In genomic region chr1:204709960-204710912, GRCh38 we compare ENCODE assay signal across 20 cellular contexts. TPM values are rescaled to one million over a fixed set of nuclear protein-coding genes. Genes with fewer than 3 reads are reported as not detected.
"Had no signal": no experiment of that assay in that cellular context is flagged by ENCODE, and none has a peak within 500 bp of the region (broad histone marks: within the 10 kb centered on the region; RNA-seq: fewer than 3 reads in every experiment).

No MANE protein-coding gene starts in this region.

- H3K27ac ChIP-seq: ascending aorta, epithelial cell of prostate, psoas muscle, right lobe of liver, transverse colon, vagina had no signal

- H3K4me1 ChIP-seq: ascending aorta, psoas muscle, right lobe of liver had no signal

- H3K9me3 ChIP-seq: ascending aorta, psoas muscle, right lobe of liver, transverse colon, vagina had no signal

- H3K36me3 ChIP-seq: ascending aorta, right lobe of liver, transverse colon, vagina had no signal

- H3K4me3 ChIP-seq: ascending aorta, psoas muscle, right lobe of liver, smooth muscle cell, transverse colon, vagina had no signal

- ATAC-seq: activated T-helper 17 cell treated with anti-CD3 and anti-CD28 coated beads, Interleukin-2, amount 50 U/mL, for 72 hours; effector memory CD8-positive, alpha-beta T cell; natural killer cell treated with Interleukin-12 subunit alpha and Interleukin-12 subunit beta and Interleukin-15 and Interleukin-18, amount 100 ng/mL, for 72 hours; psoas muscle; right lobe of liver; stimulated activated naive CD8-positive, alpha-beta T cell treated with anti-CD3 and anti-CD28 coated beads, Interleukin-15, Interleukin-2, amounts not matched to agents 100 U/mL and 50 U/mL, for 24 hours had no signal

- H3K4me2 ChIP-seq: smooth muscle cell had no signal

- H3K27me3 ChIP-seq: ascending aorta, right lobe of liver, vagina had no signal

- DNase-seq: activated CD4-positive, alpha-beta T cell treated with anti-CD3 and anti-CD28 coated beads, Interleukin-2, amount 50 U/mL, for 48 hours; activated naive CD4-positive, alpha-beta T cell treated with anti-CD3 and anti-CD28 coated beads for 36 hours; effector memory CD8-positive, alpha-beta T cell; foreskin melanocyte; head of caudate nucleus; left ventricle myocardium superior; psoas muscle; right lobe of liver; stimulated activated CD4-positive, alpha-beta T cell treated with anti-CD3 and anti-CD28 coated beads, Interleukin-4, amount 100 ng/mL, for 4 hours; stimulated activated CD8-positive, alpha-beta memory T cell treated with anti-CD3 and anti-CD28 coated beads, Interleukin-4, amount 100 ng/mL, for 48 hours; stimulated activated naive CD8-positive, alpha-beta T cell treated with anti-CD3 and anti-CD28 coated beads, Interleukin-15, Interleukin-2, amounts not matched to agents 100 U/mL and 50 U/mL, for 24 hours; T1000; transverse colon had no signal

RNA-seq across cellular contexts. Expression of gene LRRN2, which starts 24.7 kb away (rescaled TPM):
- polyA plus RNA-seq: fibroblast of lung had no signal
